ENCODE assay signal across 1 cellular context in the genomic region with DNA sequence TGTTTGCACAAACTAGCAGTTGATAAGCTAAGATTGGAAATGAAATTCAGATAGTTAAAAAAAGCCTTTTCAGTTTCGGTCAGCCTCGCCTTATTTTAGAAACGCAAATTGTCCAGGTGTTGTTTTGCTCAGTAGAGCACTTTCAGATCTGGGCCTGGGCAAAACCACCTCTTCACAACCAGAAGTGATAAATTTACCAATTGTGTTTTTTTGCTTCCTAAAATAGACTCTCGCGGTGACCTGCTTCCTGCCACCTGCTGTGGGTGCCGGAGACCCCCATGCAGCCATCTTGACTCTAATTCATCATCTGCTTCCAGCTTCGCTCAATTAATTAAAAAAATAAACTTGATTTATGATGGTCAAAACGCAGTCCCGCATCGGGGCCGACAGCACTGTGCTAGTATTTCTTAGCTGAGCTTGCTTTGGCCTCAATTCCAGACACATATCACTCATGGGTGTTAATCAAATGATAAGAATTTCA.
A peak's percentile ranks its signal among the peaks of the same experiment; 100 is the strongest.
TF ChIP-seq lines count a peak whose summit lies in the region.

No MANE protein-coding gene starts in this region.

TF ChIP-seq in GM12878, 131 proteins besides CTCF, POLR2A, EP300 and RAD21 (continued from another document and continues in another):
- TF ChIP-seq, protein P1, sequence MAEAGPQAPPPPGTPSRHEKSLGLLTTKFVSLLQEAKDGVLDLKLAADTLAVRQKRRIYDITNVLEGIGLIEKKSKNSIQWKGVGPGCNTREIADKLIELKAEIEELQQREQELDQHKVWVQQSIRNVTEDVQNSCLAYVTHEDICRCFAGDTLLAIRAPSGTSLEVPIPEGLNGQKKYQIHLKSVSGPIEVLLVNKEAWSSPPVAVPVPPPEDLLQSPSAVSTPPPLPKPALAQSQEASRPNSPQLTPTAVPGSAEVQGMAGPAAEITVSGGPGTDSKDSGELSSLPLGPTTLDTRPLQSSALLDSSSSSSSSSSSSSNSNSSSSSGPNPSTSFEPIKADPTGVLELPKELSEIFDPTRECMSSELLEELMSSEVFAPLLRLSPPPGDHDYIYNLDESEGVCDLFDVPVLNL (IDR thresholded peaks at IDR 0.05; ENCODE audit: low read depth, low read length) = no peak
- peak; percentile 99 for TF ChIP-seq MTA2 (IDR thresholded peaks at IDR 0.05; ENCODE audit: low read depth)
- TF ChIP-seq, protein P2, sequence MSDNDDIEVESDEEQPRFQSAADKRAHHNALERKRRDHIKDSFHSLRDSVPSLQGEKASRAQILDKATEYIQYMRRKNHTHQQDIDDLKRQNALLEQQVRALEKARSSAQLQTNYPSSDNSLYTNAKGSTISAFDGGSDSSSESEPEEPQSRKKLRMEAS (IDR thresholded peaks at IDR 0.05; ENCODE audit: low read depth, low read length) = no peak
- peak; percentile 99 for TF ChIP-seq BCL11A (IDR thresholded peaks at IDR 0.05; ENCODE audit: low read depth, low read length)
- TF ChIP-seq ZBED1 (IDR thresholded peaks at IDR 0.05; ENCODE audit: borderline replicate concordance) = peak; percentile 99; the same call in 1 of the 2 replicates
- peak; percentile 97 for TF ChIP-seq NBN (IDR thresholded peaks at IDR 0.05)
- TF ChIP-seq ETV6 (conservative IDR thresholded peaks at IDR 0.05 in 1 of 2, IDR thresholded peaks at IDR 0.05 in 1 of 2; ENCODE audit: borderline replicate concordance in 1 of 2, low read depth in 1 of 2) = peak in 1 of 2 experiments; percentile 82; a peak in 1 of 4 replicates
- no peak for TF ChIP-seq SREBF2 (IDR thresholded peaks at IDR 0.05; ENCODE audit: low read length)
- TF ChIP-seq CHD1 (IDR thresholded peaks at IDR 0.05; ENCODE audit: low read depth, low read length) = peak; percentile 69; the same call in 1 of the 2 replicates
- TF ChIP-seq CHD2 (IDR thresholded peaks at IDR 0.05; ENCODE audit: borderline replicate concordance, low read depth, low read length) = peak; percentile 90
- TF ChIP-seq EED (IDR thresholded peaks at IDR 0.05; ENCODE audit: low read depth) = peak; percentile 83
- TF ChIP-seq, protein P3, sequence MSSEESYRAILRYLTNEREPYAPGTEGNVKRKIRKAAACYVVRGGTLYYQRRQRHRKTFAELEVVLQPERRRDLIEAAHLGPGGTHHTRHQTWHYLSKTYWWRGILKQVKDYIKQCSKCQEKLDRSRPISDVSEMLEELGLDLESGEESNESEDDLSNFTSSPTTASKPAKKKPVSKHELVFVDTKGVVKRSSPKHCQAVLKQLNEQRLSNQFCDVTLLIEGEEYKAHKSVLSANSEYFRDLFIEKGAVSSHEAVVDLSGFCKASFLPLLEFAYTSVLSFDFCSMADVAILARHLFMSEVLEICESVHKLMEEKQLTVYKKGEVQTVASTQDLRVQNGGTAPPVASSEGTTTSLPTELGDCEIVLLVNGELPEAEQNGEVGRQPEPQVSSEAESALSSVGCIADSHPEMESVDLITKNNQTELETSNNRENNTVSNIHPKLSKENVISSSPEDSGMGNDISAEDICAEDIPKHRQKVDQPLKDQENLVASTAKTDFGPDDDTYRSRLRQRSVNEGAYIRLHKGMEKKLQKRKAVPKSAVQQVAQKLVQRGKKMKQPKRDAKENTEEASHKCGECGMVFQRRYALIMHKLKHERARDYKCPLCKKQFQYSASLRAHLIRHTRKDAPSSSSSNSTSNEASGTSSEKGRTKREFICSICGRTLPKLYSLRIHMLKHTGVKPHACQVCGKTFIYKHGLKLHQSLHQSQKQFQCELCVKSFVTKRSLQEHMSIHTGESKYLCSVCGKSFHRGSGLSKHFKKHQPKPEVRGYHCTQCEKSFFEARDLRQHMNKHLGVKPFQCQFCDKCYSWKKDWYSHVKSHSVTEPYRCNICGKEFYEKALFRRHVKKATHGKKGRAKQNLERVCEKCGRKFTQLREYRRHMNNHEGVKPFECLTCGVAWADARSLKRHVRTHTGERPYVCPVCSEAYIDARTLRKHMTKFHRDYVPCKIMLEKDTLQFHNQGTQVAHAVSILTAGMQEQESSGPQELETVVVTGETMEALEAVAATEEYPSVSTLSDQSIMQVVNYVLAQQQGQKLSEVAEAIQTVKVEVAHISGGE (CRISPR knock-in tag; IDR thresholded peaks at IDR 0.05) = no peak
- TF ChIP-seq GABPA (IDR thresholded peaks at IDR 0.05; ENCODE audit: low read depth) = peak; percentile 60
- peak; percentile 96 for TF ChIP-seq CREM (IDR thresholded peaks at IDR 0.05; ENCODE audit: low read depth)
- peak; percentile 90 for TF ChIP-seq JUNB (IDR thresholded peaks at IDR 0.05)
- peak; percentile 100 for TF ChIP-seq RUNX3 (IDR thresholded peaks at IDR 0.05; ENCODE audit: low read length)
- peak; percentile 92 for TF ChIP-seq MTA3 (IDR thresholded peaks at IDR 0.05; ENCODE audit: borderline replicate concordance, low read length)
- TF ChIP-seq, protein P4, sequence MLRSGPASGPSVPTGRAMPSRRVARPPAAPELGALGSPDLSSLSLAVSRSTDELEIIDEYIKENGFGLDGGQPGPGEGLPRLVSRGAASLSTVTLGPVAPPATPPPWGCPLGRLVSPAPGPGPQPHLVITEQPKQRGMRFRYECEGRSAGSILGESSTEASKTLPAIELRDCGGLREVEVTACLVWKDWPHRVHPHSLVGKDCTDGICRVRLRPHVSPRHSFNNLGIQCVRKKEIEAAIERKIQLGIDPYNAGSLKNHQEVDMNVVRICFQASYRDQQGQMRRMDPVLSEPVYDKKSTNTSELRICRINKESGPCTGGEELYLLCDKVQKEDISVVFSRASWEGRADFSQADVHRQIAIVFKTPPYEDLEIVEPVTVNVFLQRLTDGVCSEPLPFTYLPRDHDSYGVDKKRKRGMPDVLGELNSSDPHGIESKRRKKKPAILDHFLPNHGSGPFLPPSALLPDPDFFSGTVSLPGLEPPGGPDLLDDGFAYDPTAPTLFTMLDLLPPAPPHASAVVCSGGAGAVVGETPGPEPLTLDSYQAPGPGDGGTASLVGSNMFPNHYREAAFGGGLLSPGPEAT (IDR thresholded peaks at IDR 0.05; ENCODE audit: low read depth) = peak; percentile 98
- peak; percentile 95 for TF ChIP-seq KLF5 (IDR thresholded peaks at IDR 0.05; ENCODE audit: partially characterized antibody)
- peak; percentile 100 for TF ChIP-seq MEF2B (IDR thresholded peaks at IDR 0.05; ENCODE audit: partially characterized antibody, poor library complexity, severe bottlenecking)
- peak; percentile 99 for TF ChIP-seq NFIC (IDR thresholded peaks at IDR 0.05; ENCODE audit: low read depth, low read length)
- peak; percentile 78; the same call in 1 of the 2 replicates for TF ChIP-seq PAX8 (IDR thresholded peaks at IDR 0.05)
- TF ChIP-seq NR2C1 (IDR thresholded peaks at IDR 0.05) = peak; percentile 42; the same call in 1 of the 2 replicates
- TF ChIP-seq CBFB (IDR thresholded peaks at IDR 0.05; ENCODE audit: low read depth) = peak; percentile 97
- TF ChIP-seq, protein P5, sequence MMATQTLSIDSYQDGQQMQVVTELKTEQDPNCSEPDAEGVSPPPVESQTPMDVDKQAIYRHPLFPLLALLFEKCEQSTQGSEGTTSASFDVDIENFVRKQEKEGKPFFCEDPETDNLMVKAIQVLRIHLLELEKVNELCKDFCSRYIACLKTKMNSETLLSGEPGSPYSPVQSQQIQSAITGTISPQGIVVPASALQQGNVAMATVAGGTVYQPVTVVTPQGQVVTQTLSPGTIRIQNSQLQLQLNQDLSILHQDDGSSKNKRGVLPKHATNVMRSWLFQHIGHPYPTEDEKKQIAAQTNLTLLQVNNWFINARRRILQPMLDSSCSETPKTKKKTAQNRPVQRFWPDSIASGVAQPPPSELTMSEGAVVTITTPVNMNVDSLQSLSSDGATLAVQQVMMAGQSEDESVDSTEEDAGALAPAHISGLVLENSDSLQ (IDR thresholded peaks at IDR 0.05) = peak; percentile 15; the same call in 1 of the 2 replicates
- peak; percentile 84; the same call in 1 of the 2 replicates for TF ChIP-seq CBX5 (IDR thresholded peaks at IDR 0.05; ENCODE audit: low read depth)
- TF ChIP-seq, protein P6, sequence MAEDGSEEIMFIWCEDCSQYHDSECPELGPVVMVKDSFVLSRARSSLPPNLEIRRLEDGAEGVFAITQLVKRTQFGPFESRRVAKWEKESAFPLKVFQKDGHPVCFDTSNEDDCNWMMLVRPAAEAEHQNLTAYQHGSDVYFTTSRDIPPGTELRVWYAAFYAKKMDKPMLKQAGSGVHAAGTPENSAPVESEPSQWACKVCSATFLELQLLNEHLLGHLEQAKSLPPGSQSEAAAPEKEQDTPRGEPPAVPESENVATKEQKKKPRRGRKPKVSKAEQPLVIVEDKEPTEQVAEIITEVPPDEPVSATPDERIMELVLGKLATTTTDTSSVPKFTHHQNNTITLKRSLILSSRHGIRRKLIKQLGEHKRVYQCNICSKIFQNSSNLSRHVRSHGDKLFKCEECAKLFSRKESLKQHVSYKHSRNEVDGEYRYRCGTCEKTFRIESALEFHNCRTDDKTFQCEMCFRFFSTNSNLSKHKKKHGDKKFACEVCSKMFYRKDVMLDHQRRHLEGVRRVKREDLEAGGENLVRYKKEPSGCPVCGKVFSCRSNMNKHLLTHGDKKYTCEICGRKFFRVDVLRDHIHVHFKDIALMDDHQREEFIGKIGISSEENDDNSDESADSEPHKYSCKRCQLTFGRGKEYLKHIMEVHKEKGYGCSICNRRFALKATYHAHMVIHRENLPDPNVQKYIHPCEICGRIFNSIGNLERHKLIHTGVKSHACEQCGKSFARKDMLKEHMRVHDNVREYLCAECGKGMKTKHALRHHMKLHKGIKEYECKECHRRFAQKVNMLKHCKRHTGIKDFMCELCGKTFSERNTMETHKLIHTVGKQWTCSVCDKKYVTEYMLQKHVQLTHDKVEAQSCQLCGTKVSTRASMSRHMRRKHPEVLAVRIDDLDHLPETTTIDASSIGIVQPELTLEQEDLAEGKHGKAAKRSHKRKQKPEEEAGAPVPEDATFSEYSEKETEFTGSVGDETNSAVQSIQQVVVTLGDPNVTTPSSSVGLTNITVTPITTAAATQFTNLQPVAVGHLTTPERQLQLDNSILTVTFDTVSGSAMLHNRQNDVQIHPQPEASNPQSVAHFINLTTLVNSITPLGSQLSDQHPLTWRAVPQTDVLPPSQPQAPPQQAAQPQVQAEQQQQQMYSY (CRISPR knock-in tag; IDR thresholded peaks at IDR 0.05) = no peak
- TF ChIP-seq, protein P7, sequence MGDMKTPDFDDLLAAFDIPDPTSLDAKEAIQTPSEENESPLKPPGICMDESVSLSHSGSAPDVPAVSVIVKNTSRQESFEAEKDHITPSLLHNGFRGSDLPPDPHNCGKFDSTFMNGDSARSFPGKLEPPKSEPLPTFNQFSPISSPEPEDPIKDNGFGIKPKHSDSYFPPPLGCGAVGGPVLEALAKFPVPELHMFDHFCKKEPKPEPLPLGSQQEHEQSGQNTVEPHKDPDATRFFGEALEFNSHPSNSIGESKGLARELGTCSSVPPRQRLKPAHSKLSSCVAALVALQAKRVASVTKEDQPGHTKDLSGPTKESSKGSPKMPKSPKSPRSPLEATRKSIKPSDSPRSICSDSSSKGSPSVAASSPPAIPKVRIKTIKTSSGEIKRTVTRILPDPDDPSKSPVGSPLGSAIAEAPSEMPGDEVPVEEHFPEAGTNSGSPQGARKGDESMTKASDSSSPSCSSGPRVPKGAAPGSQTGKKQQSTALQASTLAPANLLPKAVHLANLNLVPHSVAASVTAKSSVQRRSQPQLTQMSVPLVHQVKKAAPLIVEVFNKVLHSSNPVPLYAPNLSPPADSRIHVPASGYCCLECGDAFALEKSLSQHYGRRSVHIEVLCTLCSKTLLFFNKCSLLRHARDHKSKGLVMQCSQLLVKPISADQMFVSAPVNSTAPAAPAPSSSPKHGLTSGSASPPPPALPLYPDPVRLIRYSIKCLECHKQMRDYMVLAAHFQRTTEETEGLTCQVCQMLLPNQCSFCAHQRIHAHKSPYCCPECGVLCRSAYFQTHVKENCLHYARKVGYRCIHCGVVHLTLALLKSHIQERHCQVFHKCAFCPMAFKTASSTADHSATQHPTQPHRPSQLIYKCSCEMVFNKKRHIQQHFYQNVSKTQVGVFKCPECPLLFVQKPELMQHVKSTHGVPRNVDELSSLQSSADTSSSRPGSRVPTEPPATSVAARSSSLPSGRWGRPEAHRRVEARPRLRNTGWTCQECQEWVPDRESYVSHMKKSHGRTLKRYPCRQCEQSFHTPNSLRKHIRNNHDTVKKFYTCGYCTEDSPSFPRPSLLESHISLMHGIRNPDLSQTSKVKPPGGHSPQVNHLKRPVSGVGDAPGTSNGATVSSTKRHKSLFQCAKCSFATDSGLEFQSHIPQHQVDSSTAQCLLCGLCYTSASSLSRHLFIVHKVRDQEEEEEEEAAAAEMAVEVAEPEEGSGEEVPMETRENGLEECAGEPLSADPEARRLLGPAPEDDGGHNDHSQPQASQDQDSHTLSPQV (IDR thresholded peaks at IDR 0.05) = peak; percentile 79; the same call in 1 of the 2 replicates
- no peak for TF ChIP-seq SPI1 (IDR thresholded peaks at IDR 0.05; ENCODE audit: borderline replicate concordance, insufficient read depth, low read depth, low read length)
- TF ChIP-seq, protein P8, sequence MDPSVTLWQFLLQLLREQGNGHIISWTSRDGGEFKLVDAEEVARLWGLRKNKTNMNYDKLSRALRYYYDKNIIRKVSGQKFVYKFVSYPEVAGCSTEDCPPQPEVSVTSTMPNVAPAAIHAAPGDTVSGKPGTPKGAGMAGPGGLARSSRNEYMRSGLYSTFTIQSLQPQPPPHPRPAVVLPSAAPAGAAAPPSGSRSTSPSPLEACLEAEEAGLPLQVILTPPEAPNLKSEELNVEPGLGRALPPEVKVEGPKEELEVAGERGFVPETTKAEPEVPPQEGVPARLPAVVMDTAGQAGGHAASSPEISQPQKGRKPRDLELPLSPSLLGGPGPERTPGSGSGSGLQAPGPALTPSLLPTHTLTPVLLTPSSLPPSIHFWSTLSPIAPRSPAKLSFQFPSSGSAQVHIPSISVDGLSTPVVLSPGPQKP (IDR thresholded peaks at IDR 0.05; ENCODE audit: low read depth, low read length) = peak; percentile 60; the same call in 1 of the 2 replicates
- peak; percentile 84 for TF ChIP-seq IKZF2 (IDR thresholded peaks at IDR 0.05)
- TF ChIP-seq ZNF384 (IDR thresholded peaks at IDR 0.05; ENCODE audit: borderline replicate concordance, low read depth, low read length) = peak; percentile 89; the same call in 1 of the 2 replicates
- peak; percentile 65; the same call in 1 of the 2 replicates for TF ChIP-seq ZNF24 (IDR thresholded peaks at IDR 0.05)
- TF ChIP-seq RFX5 (IDR thresholded peaks at IDR 0.05; ENCODE audit: low read depth, low read length) = no peak
- TF ChIP-seq, protein P9, sequence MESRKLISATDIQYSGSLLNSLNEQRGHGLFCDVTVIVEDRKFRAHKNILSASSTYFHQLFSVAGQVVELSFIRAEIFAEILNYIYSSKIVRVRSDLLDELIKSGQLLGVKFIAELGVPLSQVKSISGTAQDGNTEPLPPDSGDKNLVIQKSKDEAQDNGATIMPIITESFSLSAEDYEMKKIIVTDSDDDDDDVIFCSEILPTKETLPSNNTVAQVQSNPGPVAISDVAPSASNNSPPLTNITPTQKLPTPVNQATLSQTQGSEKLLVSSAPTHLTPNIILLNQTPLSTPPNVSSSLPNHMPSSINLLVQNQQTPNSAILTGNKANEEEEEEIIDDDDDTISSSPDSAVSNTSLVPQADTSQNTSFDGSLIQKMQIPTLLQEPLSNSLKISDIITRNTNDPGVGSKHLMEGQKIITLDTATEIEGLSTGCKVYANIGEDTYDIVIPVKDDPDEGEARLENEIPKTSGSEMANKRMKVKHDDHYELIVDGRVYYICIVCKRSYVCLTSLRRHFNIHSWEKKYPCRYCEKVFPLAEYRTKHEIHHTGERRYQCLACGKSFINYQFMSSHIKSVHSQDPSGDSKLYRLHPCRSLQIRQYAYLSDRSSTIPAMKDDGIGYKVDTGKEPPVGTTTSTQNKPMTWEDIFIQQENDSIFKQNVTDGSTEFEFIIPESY (IDR thresholded peaks at IDR 0.05) = 0 out of 2 replicates have a peak, but pooled peaks have one; percentile 20
- peak; percentile 87 for TF ChIP-seq SP1 (IDR thresholded peaks at IDR 0.05; ENCODE audit: low read depth, low read length)
- peak; percentile 100 for TF ChIP-seq FOXM1 (IDR thresholded peaks at IDR 0.05; ENCODE audit: low read depth, low read length)
- no peak for TF ChIP-seq ASH2L (IDR thresholded peaks at IDR 0.05; ENCODE audit: borderline replicate concordance, low read depth)
- TF ChIP-seq ZNF622 (IDR thresholded peaks at IDR 0.05) = no peak
- TF ChIP-seq LARP7 (IDR thresholded peaks at IDR 0.05) = peak; percentile 30; the same call in 1 of the 2 replicates
- TF ChIP-seq TCF7 (IDR thresholded peaks at IDR 0.05; ENCODE audit: borderline replicate concordance) = peak; percentile 76
